ENCODE assay signal across 8 cellular contexts in the genomic region with DNA sequence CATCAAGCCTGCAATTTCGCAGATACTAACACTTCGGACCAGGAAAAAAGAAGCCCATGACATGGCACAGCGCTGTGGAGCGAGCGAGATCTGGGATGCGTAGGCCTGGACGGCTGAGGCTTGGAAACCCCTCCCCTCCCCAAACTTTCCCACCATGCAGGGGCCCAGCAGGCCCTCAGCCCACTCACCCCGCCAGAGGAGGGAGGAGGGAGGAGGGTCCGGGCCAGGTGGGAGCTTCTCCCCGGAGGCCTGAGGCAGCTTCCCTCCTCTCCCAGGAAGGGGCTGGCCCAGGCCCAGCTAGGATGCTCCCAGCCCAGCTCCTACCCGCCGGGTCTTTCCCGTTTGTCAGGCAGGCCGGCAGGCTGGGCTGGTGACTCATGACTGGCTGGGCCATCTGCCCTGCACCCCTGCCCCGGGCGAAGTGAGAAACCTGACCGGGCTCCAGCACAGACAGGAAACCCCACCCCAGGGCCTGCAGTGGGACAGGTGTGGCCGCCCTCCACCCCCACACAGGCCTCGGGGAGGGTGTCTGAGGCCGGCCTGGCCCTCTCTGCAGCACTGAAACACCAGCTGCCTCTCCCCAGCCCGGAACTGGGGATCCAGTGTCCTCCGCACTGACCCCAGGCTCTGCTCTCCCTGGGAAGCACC. TPM values are rescaled to one million over a fixed set of nuclear protein-coding genes. Genes with fewer than 3 reads are reported as not detected.
DNase-seq lines count a peak whose midpoint lies in the region; ATAC-seq and TF ChIP-seq lines count a peak whose summit lies in the region.

No MANE protein-coding gene starts in this region.

- H3K9me3 ChIP-seq in WERI-Rb-1 (ENCODE audit: severe bottlenecking), result no peaks in the 10 kb centered on the region

- H3K27ac ChIP-seq in WERI-Rb-1, result no peak overlapping the region; the same call in 1 of the 2 replicates

- peak overlapping the region in 6 of 7 donors; percentile 57 to 81 (median 74) for H3K27ac Mint-ChIP-seq in CD14-positive monocyte

- H3K4me1 Mint-ChIP-seq in CD14-positive monocyte, result peaks cover 67% of the 10 kb centered on the region

- peaks cover 88% of the 10 kb centered on the region for H3K27me3 ChIP-seq in WERI-Rb-1 (ENCODE audit: insufficient read depth, low read depth, severe bottlenecking)

- intact Hi-C loops in CD14-positive monocyte (cut with micrococcal nuclease) (loop anchor here in 1 of 2 donors (5.0 kb wide), 1 partner anchor 68 kb away; the partner anchor contains the start of gene BAHCC1), left ventricle myocardium superior (cut with micrococcal nuclease) (no loop called here)

- H3K4me3 ChIP-seq in LNCaP clone FGC (ENCODE audit: low read depth, low read length), result peak overlapping the region; percentile 31
- no peak overlapping the region for H3K4me3 ChIP-seq in WERI-Rb-1 (ENCODE audit: low read depth, low read length)
- no peak overlapping the region for H3K4me3 ChIP-seq in skeletal muscle cell (ENCODE audit: low read depth, low read length)

- peaks cover 4 to 12% (median 11%) of the 10 kb centered on the region in 3 donors for H3K27me3 Mint-ChIP-seq in CD14-positive monocyte (ENCODE audit: low read depth in 3 of 3)

- H3K36me3 Mint-ChIP-seq in CD14-positive monocyte, result peaks cover 0 to 2% of the 10 kb centered on the region in 2 donors

- ATAC-seq in left ventricle myocardium superior (peak; percentile 74), GM18498 (IDR thresholded peaks at IDR 0.05; ENCODE audit: unreplicated experiment) (no peak), GM18867 (IDR thresholded peaks at IDR 0.05; ENCODE audit: unreplicated experiment) (no peak)

- H3K36me3 ChIP-seq in WERI-Rb-1, result no peaks in the 10 kb centered on the region

- H3K4me3 Mint-ChIP-seq in CD14-positive monocyte, result peak overlapping the region; percentile 27 to 46

- TF ChIP-seq CTCF in CD14-positive monocyte (IDR thresholded peaks at IDR 0.05), result no peak
- TF ChIP-seq CTCF in LNCaP clone FGC (IDR thresholded peaks at IDR 0.05; ENCODE audit: control insufficient read depth, extremely low read depth, insufficient read depth), result no peak
- no peak for TF ChIP-seq CTCF in WERI-Rb-1 (IDR thresholded peaks at IDR 0.05; ENCODE audit: low read depth, low read length)

- DNase-seq in CD14-positive monocyte (ENCODE audit: low spot score) (peak; percentile 88), LNCaP clone FGC (ENCODE audit: low read depth) (peak; percentile 86), WERI-Rb-1 (peak; percentile 84), left ventricle myocardium superior (peak; percentile 88), skeletal muscle cell (ENCODE audit: low read depth) (peak; percentile 83), activated gamma-delta T cell treated with Interleukin-2 at 50 U/mL for 16 hours (no peak)

- H3K9me3 Mint-ChIP-seq in CD14-positive monocyte, result peaks cover 0 to 5% (median 0%) of the 10 kb centered on the region in 7 donors

RNA-seq across cellular contexts. Expression of gene SLC38A10, which starts 34.3 kb away (rescaled TPM):
- 10 to 100 TPM; 50.8 to 68.4 TPM for polyA plus RNA-seq in CD14-positive monocyte
- total RNA-seq in left ventricle myocardium superior, result 46.6 TPM
